ENCODE assay signal across 1 cellular context in the genomic region with DNA sequence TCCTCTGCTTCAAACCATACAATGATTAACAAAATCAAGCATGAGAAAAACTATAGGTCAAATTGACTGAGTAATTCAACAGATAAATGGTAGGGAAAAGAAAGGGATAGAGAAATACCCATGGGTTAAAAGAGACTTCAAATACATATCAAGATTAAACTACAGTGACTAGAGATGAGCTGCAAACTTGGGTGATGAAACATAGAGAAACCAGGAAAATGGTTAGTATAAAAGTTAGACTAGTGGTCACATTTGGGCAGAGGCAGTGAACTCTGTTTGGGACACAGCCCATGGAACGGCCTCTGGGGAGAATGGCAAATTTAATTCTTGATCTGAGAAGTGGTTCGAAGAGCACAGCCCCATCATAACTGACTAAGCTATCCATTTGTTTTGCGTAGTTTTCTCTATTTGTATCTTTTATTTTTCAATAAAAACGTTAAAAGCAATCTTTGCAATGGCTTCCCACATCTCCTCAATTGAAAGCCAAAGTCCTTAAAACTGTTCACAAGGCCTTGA.
TF ChIP-seq lines count a peak whose summit lies in the region.

No MANE protein-coding gene starts in this region.

TF ChIP-seq in K562, 482 proteins besides CTCF, POLR2A, EP300 and RAD21 (continued from another document):
- TF ChIP-seq, protein P1, sequence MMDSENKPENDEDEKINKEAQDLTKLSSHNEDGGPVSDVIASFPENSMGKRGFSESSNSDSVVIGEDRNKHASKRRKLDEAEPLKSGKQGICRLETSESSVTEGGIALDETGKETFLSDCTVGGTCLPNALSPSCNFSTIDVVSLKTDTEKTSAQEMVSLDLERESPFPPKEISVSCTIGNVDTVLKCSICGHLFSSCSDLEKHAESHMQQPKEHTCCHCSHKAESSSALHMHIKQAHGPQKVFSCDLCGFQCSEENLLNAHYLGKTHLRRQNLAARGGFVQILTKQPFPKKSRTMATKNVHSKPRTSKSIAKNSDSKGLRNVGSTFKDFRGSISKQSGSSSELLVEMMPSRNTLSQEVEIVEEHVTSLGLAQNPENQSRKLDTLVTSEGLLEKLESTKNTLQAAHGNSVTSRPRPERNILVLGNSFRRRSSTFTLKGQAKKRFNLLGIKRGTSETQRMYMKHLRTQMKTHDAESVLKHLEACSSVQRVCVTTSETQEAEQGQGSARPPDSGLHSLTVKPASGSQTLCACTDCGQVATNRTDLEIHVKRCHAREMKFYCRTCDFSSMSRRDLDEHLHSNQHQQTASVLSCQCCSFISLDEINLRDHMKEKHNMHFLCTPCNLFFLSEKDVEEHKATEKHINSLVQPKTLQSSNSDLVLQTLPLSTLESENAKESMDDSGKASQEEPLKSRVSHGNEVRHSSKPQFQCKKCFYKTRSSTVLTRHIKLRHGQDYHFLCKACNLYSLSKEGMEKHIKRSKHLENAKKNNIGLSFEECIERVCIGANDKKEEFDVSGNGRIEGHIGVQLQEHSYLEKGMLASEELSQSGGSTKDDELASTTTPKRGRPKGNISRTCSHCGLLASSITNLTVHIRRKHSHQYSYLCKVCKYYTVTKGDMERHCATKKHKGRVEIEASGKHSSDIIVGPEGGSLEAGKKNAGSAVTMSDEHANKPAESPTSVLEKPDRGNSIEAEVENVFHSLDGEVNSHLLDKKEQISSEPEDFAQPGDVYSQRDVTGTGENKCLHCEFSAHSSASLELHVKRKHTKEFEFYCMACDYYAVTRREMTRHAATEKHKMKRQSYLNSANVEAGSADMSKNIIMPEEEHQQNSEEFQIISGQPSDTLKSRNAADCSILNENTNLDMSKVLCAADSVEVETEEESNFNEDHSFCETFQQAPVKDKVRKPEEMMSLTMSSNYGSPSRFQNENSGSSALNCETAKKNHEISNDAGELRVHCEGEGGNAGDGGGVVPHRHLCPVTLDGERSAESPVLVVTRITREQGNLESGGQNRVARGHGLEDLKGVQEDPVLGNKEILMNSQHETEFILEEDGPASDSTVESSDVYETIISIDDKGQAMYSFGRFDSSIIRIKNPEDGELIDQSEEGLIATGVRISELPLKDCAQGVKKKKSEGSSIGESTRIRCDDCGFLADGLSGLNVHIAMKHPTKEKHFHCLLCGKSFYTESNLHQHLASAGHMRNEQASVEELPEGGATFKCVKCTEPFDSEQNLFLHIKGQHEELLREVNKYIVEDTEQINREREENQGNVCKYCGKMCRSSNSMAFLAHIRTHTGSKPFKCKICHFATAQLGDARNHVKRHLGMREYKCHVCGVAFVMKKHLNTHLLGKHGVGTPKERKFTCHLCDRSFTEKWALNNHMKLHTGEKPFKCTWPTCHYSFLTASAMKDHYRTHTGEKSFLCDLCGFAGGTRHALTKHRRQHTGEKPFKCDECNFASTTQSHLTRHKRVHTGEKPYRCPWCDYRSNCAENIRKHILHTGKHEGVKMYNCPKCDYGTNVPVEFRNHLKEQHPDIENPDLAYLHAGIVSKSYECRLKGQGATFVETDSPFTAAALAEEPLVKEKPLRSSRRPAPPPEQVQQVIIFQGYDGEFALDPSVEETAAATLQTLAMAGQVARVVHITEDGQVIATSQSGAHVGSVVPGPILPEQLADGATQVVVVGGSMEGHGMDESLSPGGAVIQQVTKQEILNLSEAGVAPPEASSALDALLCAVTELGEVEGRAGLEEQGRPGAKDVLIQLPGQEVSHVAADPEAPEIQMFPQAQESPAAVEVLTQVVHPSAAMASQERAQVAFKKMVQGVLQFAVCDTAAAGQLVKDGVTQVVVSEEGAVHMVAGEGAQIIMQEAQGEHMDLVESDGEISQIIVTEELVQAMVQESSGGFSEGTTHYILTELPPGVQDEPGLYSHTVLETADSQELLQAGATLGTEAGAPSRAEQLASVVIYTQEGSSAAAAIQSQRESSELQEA (IDR thresholded peaks at IDR 0.05; ENCODE audit: low read depth): no peak
- TF ChIP-seq, protein P2, sequence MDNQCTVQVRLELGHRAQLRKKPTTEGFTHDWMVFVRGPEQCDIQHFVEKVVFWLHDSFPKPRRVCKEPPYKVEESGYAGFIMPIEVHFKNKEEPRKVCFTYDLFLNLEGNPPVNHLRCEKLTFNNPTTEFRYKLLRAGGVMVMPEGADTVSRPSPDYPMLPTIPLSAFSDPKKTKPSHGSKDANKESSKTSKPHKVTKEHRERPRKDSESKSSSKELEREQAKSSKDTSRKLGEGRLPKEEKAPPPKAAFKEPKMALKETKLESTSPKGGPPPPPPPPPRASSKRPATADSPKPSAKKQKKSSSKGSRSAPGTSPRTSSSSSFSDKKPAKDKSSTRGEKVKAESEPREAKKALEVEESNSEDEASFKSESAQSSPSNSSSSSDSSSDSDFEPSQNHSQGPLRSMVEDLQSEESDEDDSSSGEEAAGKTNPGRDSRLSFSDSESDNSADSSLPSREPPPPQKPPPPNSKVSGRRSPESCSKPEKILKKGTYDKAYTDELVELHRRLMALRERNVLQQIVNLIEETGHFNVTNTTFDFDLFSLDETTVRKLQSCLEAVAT (IDR thresholded peaks at IDR 0.05): no peak
- TF ChIP-seq MIER1 (IDR thresholded peaks at IDR 0.05; ENCODE audit: low read depth): no peak
- TF ChIP-seq, protein P3, sequence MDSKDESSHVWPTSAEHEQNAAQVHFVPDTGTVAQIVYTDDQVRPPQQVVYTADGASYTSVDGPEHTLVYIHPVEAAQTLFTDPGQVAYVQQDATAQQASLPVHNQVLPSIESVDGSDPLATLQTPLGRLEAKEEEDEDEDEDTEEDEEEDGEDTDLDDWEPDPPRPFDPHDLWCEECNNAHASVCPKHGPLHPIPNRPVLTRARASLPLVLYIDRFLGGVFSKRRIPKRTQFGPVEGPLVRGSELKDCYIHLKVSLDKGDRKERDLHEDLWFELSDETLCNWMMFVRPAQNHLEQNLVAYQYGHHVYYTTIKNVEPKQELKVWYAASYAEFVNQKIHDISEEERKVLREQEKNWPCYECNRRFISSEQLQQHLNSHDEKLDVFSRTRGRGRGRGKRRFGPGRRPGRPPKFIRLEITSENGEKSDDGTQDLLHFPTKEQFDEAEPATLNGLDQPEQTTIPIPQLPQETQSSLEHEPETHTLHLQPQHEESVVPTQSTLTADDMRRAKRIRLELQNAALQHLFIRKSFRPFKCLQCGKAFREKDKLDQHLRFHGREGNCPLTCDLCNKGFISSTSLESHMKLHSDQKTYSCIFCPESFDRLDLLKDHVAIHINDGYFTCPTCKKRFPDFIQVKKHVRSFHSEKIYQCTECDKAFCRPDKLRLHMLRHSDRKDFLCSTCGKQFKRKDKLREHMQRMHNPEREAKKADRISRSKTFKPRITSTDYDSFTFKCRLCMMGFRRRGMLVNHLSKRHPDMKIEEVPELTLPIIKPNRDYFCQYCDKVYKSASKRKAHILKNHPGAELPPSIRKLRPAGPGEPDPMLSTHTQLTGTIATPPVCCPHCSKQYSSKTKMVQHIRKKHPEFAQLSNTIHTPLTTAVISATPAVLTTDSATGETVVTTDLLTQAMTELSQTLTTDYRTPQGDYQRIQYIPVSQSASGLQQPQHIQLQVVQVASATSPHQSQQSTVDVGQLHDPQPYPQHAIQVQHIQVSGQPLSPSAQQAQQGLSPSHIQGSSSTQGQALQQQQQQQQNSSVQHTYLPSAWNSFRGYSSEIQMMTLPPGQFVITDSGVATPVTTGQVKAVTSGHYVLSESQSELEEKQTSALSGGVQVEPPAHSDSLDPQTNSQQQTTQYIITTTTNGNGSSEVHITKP (IDR thresholded peaks at IDR 0.05; ENCODE audit: partially characterized antibody): no peak
- peak; percentile 94 to 96 for TF ChIP-seq TRIM24 (IDR thresholded peaks at IDR 0.05)
